17 cellular contexts compared by ENCODE assay signal in genomic region chr18:56358608-56359007, GRCh38.
DNase-seq lines count a peak whose midpoint lies in the region; ATAC-seq, FAIRE-seq and TF ChIP-seq lines count a peak whose summit lies in the region.
"Had no signal": no experiment of that assay in that cellular context is flagged by ENCODE, and none has a peak within 500 bp of the region (broad histone marks: within the 10 kb centered on the region; RNA-seq: fewer than 3 reads in every experiment).

No MANE protein-coding gene starts in this region.

- H3K4me1 ChIP-seq in mesendoderm (ENCODE audit: control insufficient read depth, low read depth, low read length) = no peaks in the 10 kb centered on the region

- no peak overlapping the region for H3K56ac ChIP-seq in mesendoderm (ENCODE audit: low read length)

- no peak overlapping the region for H4K8ac ChIP-seq in mesendoderm (ENCODE audit: low read depth, low read length)

- TF ChIP-seq CTCF in bronchial epithelial cell (IDR thresholded peaks at IDR 0.05; ENCODE audit: insufficient read depth, low read length, severe bottlenecking) = peak; percentile 41

- H2BK5ac ChIP-seq in mesendoderm (ENCODE audit: low read length) = no peak overlapping the region

- H2AK5ac ChIP-seq in mesendoderm (ENCODE audit: low read length) = no peak overlapping the region

- H3K23ac ChIP-seq in mesendoderm (ENCODE audit: low read length) = no peak overlapping the region

- H3K18ac ChIP-seq in mesendoderm (ENCODE audit: low read length) = no peak overlapping the region

- H3K27ac ChIP-seq in mesendoderm (ENCODE audit: low read depth, low read length) = no peak overlapping the region
- H3K27ac ChIP-seq: RWPE1 had no signal

- no peak overlapping the region for H3K9ac ChIP-seq in mesendoderm (ENCODE audit: low read length)

- H3K27me3 ChIP-seq in bronchial epithelial cell (ENCODE audit: control insufficient read depth, insufficient read depth, low read length) (no peaks in the 10 kb centered on the region), mesendoderm (ENCODE audit: insufficient read depth, low read length, poor library complexity) (no peaks in the 10 kb centered on the region)

- no peak for ATAC-seq in GM19395 (IDR thresholded peaks at IDR 0.05; ENCODE audit: unreplicated experiment)
- ATAC-seq: activated CD8-positive, alpha-beta T cell treated with anti-CD3 and anti-CD28 coated beads, Interleukin-2, amount 10 ng/mL, durations not matched to agents 7 days and 5 days; stimulated activated naive CD8-positive, alpha-beta T cell treated with anti-CD3 and anti-CD28 coated beads, Interleukin-15, Interleukin-2, amounts not matched to agents 100 U/mL and 50 U/mL, for 24 hours had no signal

- H3K36me3 ChIP-seq in bronchial epithelial cell (ENCODE audit: control insufficient read depth, insufficient read depth, low read length) (no peaks in the 10 kb centered on the region), mesendoderm (ENCODE audit: control insufficient read depth, insufficient read depth, low read length) (no peaks in the 10 kb centered on the region)

- no peak overlapping the region for H3K4me3 ChIP-seq in bronchial epithelial cell (ENCODE audit: low read depth, low read length)
- H3K4me3 ChIP-seq in mesendoderm (ENCODE audit: low read length) = no peak overlapping the region

- no CpG with 5 or more reads among the region's 1 CpG for WGBS in mesendoderm (ENCODE audit: extremely low coverage, insufficient coverage, low lambda C conversion rate)

- no peak for FAIRE-seq in bronchial epithelial cell (lab: Jason Lieb, UNC)
- FAIRE-seq: frontal cortex had no signal

- no peaks in the 10 kb centered on the region for H3K79me1 ChIP-seq in mesendoderm (ENCODE audit: low read length)

- DNase-seq in NCI-H2107 treated with DMSO at 0.1 percent for 48 hours (lab: John Stamatoyannopoulos, UW; ENCODE audit: unreplicated experiment) (peak; percentile 30), NCI-H2107 (lab: John Stamatoyannopoulos, UW) (no peak), NCI-H69 (lab: John Stamatoyannopoulos, UW) (peak; percentile 69), bronchial epithelial cell (ENCODE audit: low read depth) (peak; percentile 40), mesendoderm (peak; percentile 28), NCI-H187 treated with DMSO at 0.1 percent for 48 hours (lab: John Stamatoyannopoulos, UW) (no peak)
- DNase-seq in activated CD4-positive, CD25-positive, alpha-beta regulatory T cell (lab: John Stamatoyannopoulos, UW) = no peak
- DNase-seq: activated CD8-positive, alpha-beta T cell treated with anti-CD3 and anti-CD28 coated beads, Interleukin-2, amount 10 ng/mL, durations not matched to agents 7 days and 5 days; CD4-positive, alpha-beta T cell; central memory CD4-positive, alpha-beta T cell; Kasumi-1; NCI-H1694; NCI-H524 treated with DMSO at 0.1 percent for 48 hours; stimulated activated naive CD8-positive, alpha-beta T cell treated with anti-CD3 and anti-CD28 coated beads, Interleukin-15, Interleukin-2, amounts not matched to agents 100 U/mL and 50 U/mL, for 24 hours had no signal

- no peaks in the 10 kb centered on the region for H3K79me2 ChIP-seq in mesendoderm (ENCODE audit: control insufficient read depth, insufficient read depth, low read length)

- H2BK120ac ChIP-seq in mesendoderm (ENCODE audit: low read depth, low read length) = no peak overlapping the region

- no peak overlapping the region for H2BK15ac ChIP-seq in mesendoderm (replicated peaks; ENCODE audit: low read depth)

- no peak overlapping the region for H3K4ac ChIP-seq in mesendoderm (ENCODE audit: low read depth, low read length)

- H3K4me2 ChIP-seq in mesendoderm (ENCODE audit: low read length) = no peak overlapping the region

- H4K5ac ChIP-seq in mesendoderm (ENCODE audit: low read length) = no peak overlapping the region

Comparison
In these comparisons a context has a peak if more than half of its experiments do, and no peak if none do; other contexts are left out.
1. DNase-seq: peak in NCI-H2107 treated with DMSO at 0.1 percent for 48 hours (single experiment), NCI-H69 (single experiment), bronchial epithelial cell (single experiment) and mesendoderm (single experiment); none in NCI-H2107 (single experiment), NCI-H187 treated with DMSO at 0.1 percent for 48 hours (single experiment) and activated CD4-positive, CD25-positive, alpha-beta regulatory T cell (0 of 4).